ENCODE assay signal across 1 cellular context in the genomic region with DNA sequence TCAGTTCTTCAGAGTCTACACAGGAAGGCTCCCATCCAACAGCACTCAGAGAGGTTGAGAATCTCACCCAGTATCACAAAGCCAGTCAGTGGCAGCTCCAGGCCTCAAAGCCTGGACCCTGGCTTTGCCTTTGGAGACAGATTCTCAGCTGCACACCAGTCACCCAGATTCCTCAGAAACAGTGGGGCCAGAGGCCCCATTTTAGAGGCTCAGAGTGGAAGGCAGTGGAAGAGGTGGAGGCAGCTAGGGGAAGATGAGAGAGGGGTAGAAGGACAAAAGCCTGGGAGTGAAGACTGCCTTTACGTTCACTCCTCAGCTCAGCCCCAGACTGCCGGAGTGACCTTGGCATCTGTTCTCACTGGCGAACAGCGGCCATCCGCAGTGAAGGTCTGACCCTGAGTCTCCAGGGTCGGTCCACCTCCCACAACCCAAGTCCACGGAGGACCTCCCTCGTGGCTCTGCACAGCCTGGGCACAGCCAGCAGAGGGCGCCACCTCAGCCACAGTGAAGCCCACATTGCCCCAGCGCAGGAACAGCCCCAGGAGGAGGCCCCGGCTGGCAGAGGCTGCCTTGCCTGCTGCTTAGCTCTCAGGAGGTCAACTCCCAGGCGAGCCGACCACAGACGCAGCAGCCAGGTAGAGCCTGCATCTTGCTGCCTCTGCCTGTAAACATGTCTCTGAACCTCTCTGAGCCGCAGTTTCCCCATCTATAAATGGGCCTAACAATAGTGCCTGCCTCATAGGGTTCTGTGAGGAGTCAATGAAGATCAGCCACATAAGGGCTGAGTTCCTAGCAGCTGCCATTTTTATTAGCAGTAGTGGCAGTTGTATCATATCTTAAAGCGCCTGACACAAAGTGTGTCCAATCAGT.
TF ChIP-seq lines count a peak whose summit lies in the region.

No MANE protein-coding gene starts in this region.

TF ChIP-seq in endothelial cell of umbilical vein, 7 proteins besides CTCF, POLR2A, EP300 and RAD21:
- TF ChIP-seq MYC (IDR thresholded peaks at IDR 0.05; ENCODE audit: low read depth, low read length) (no peak), EZH2 (IDR thresholded peaks at IDR 0.05; ENCODE audit: borderline replicate concordance, low read depth, low read length, severe bottlenecking) (no peak), POLR2AphosphoS5 (IDR thresholded peaks at IDR 0.05; ENCODE audit: insufficient read depth, low read depth, low read length) (no peak), JUN (IDR thresholded peaks at IDR 0.05; ENCODE audit: borderline replicate concordance, insufficient read depth, insufficient read length, low read depth) (no peak), MAX (IDR thresholded peaks at IDR 0.05; ENCODE audit: insufficient read depth, insufficient read length) (no peak), GATA2 (IDR thresholded peaks at IDR 0.05; ENCODE audit: insufficient read depth, insufficient read length, low read depth, low read length) (no peak), FOS (IDR thresholded peaks at IDR 0.05; ENCODE audit: borderline replicate concordance, insufficient read depth, low read length) (no peak)
